ENCODE assay signal across 8 cellular contexts in genomic region chr21:38853421-38853919, GRCh38. TPM values are rescaled to one million over a fixed set of nuclear protein-coding genes. Genes with fewer than 3 reads are reported as not detected.
DNase-seq lines count a peak whose midpoint lies in the region; ATAC-seq and TF ChIP-seq lines count a peak whose summit lies in the region.

No MANE protein-coding gene starts in this region.

- H3K27ac ChIP-seq in right lobe of liver, result no peak overlapping the region

- H3K4me3 Mint-ChIP-seq in activated T-helper 17 cell treated with anti-CD3 and anti-CD28 coated beads, Interleukin-2, amount 50 U/mL, for 72 hours, result no peak overlapping the region

- no peaks in the 10 kb centered on the region for H3K9me3 ChIP-seq in right lobe of liver

- H3K4me1 Mint-ChIP-seq in activated T-helper 17 cell treated with anti-CD3 and anti-CD28 coated beads, Interleukin-2, amount 50 U/mL, for 72 hours, result no peaks in the 10 kb centered on the region

- peak; percentile 73 for DNase-seq in DMS153 (lab: John Stamatoyannopoulos, UW)
- no peak for DNase-seq in DMS153 treated with DMSO at 0.1 percent for 48 hours (lab: John Stamatoyannopoulos, UW; ENCODE audit: unreplicated experiment)
- peak; percentile 74 to 91 (median 79) for DNase-seq in right lobe of liver
- DNase-seq in NCI-H82 treated with DMSO at 0.1 percent for 48 hours (lab: John Stamatoyannopoulos, UW; ENCODE audit: unreplicated experiment), result no peak

- no peak overlapping the region for H3K4me3 ChIP-seq in right lobe of liver

- no peak for TF ChIP-seq CTCF in right lobe of liver (IDR thresholded peaks at IDR 0.05)

- no peaks in the 10 kb centered on the region for H3K9me3 Mint-ChIP-seq in activated T-helper 17 cell treated with anti-CD3 and anti-CD28 coated beads, Interleukin-2, amount 50 U/mL, for 72 hours

- H3K36me3 Mint-ChIP-seq in activated T-helper 17 cell treated with anti-CD3 and anti-CD28 coated beads, Interleukin-2, amount 50 U/mL, for 72 hours (ENCODE audit: low read depth), result no peaks in the 10 kb centered on the region

- peaks cover 0 to 3% (median 1%) of the 10 kb centered on the region in 4 donors for H3K4me1 ChIP-seq in right lobe of liver

- no peak overlapping the region for H3K27ac Mint-ChIP-seq in activated T-helper 17 cell treated with anti-CD3 and anti-CD28 coated beads, Interleukin-2, amount 50 U/mL, for 72 hours

- no peaks in the 10 kb centered on the region for H3K36me3 ChIP-seq in right lobe of liver

- intact Hi-C loops in right lobe of liver (cut with DNase I), result no loop called here

- no peaks in the 10 kb centered on the region for H3K27me3 ChIP-seq in right lobe of liver

- 81% methylated on average over 2 of the region's 6 CpGs for WGBS in right lobe of liver (ENCODE audit: insufficient coverage, low coverage, low lambda C conversion rate, missing lambda C conversion rate)

- ATAC-seq in HG03432 (IDR thresholded peaks at IDR 0.05; ENCODE audit: unreplicated experiment) (peak; percentile 93), SK-N-SH treated with all-trans-retinoic acid at 6 μM for 48 hours (peak; percentile 76), right lobe of liver (peak; percentile 87 to 93 (median 92)), HG03039 (IDR thresholded peaks at IDR 0.05; ENCODE audit: unreplicated experiment) (no peak)
- no peak for ATAC-seq in activated T-helper 17 cell treated with anti-CD3 and anti-CD28 coated beads, Interleukin-2, amount 50 U/mL, for 72 hours (replicated peaks)

- H3K27me3 Mint-ChIP-seq in activated T-helper 17 cell treated with anti-CD3 and anti-CD28 coated beads, Interleukin-2, amount 50 U/mL, for 72 hours, result peaks cover 18% of the 10 kb centered on the region

- no peak for TF ChIP-seq POLR2A in right lobe of liver (IDR thresholded peaks at IDR 0.05)

TF ChIP-seq in SK-N-SH treated with all-trans-retinoic acid at 6 μM for 48 hours, 23 proteins besides CTCF, POLR2A, EP300 and RAD21:
- TF ChIP-seq ZNF70 (CRISPR knock-in tag; IDR thresholded peaks at IDR 0.05) (no peak), TCF4 (CRISPR knock-in tag; IDR thresholded peaks at IDR 0.05; ENCODE audit: borderline replicate concordance) (no peak), BACH2 (CRISPR knock-in tag; IDR thresholded peaks at IDR 0.05; ENCODE audit: borderline replicate concordance) (no peak), RARB (CRISPR knock-in tag; IDR thresholded peaks at IDR 0.05) (no peak), POU6F1 (CRISPR knock-in tag; IDR thresholded peaks at IDR 0.05; ENCODE audit: borderline replicate concordance, low read depth) (no peak), ESRRG (CRISPR knock-in tag; IDR thresholded peaks at IDR 0.05) (no peak), ZNF565 (CRISPR knock-in tag; conservative IDR thresholded peaks at IDR 0.05; ENCODE audit: low read depth) (no peak), ZNF8 (CRISPR knock-in tag; IDR thresholded peaks at IDR 0.05) (no peak), GLIS3 (CRISPR knock-in tag; IDR thresholded peaks at IDR 0.05) (no peak), TSHZ2 (CRISPR knock-in tag; IDR thresholded peaks at IDR 0.05) (no peak), OSR1 (CRISPR knock-in tag; IDR thresholded peaks at IDR 0.05) (no peak), CSDC2 (CRISPR knock-in tag; IDR thresholded peaks at IDR 0.05) (no peak)
- TF ChIP-seq, protein P1, sequence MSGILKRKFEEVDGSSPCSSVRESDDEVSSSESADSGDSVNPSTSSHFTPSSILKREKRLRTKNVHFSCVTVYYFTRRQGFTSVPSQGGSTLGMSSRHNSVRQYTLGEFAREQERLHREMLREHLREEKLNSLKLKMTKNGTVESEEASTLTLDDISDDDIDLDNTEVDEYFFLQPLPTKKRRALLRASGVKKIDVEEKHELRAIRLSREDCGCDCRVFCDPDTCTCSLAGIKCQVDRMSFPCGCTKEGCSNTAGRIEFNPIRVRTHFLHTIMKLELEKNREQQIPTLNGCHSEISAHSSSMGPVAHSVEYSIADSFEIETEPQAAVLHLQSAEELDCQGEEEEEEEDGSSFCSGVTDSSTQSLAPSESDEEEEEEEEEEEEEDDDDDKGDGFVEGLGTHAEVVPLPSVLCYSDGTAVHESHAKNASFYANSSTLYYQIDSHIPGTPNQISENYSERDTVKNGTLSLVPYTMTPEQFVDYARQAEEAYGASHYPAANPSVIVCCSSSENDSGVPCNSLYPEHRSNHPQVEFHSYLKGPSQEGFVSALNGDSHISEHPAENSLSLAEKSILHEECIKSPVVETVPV (CRISPR knock-in tag; IDR thresholded peaks at IDR 0.05), result no peak
- TF ChIP-seq, protein P2, sequence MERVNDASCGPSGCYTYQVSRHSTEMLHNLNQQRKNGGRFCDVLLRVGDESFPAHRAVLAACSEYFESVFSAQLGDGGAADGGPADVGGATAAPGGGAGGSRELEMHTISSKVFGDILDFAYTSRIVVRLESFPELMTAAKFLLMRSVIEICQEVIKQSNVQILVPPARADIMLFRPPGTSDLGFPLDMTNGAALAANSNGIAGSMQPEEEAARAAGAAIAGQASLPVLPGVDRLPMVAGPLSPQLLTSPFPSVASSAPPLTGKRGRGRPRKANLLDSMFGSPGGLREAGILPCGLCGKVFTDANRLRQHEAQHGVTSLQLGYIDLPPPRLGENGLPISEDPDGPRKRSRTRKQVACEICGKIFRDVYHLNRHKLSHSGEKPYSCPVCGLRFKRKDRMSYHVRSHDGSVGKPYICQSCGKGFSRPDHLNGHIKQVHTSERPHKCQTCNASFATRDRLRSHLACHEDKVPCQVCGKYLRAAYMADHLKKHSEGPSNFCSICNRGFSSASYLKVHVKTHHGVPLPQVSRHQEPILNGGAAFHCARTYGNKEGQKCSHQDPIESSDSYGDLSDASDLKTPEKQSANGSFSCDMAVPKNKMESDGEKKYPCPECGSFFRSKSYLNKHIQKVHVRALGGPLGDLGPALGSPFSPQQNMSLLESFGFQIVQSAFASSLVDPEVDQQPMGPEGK (CRISPR knock-in tag; IDR thresholded peaks at IDR 0.05; ENCODE audit: borderline replicate concordance), result no peak

RNA-seq across cellular contexts. Expression of gene ETS2, which starts 47.7 kb away (rescaled TPM):
- total RNA-seq in right lobe of liver, result 100 to 1,000 TPM in 4 of 6 experiments, 10 to 100 TPM in 2; 38.3 to 252 (median 129) TPM
- 10 to 100 TPM; 20.5 to 41.9 TPM for total RNA-seq in activated T-helper 17 cell treated with anti-CD3 and anti-CD28 coated beads, Interleukin-2, amount 50 U/mL, for 72 hours

Comparison
In these comparisons a context has a peak if more than half of its experiments do, and no peak if none do; other contexts are left out.
1. DNase-seq: peak in DMS153 (single experiment) and right lobe of liver (3 of 3); none in DMS153 treated with DMSO at 0.1 percent for 48 hours (single experiment) and NCI-H82 treated with DMSO at 0.1 percent for 48 hours (single experiment).
2. ATAC-seq: peak in HG03432 (single experiment), SK-N-SH treated with all-trans-retinoic acid at 6 μM for 48 hours (single experiment) and right lobe of liver (4 of 4); none in HG03039 (single experiment) and activated T-helper 17 cell treated with anti-CD3 and anti-CD28 coated beads, Interleukin-2, amount 50 U/mL, for 72 hours (single experiment).